8 cellular contexts compared by ENCODE assay signal in the genomic region with DNA sequence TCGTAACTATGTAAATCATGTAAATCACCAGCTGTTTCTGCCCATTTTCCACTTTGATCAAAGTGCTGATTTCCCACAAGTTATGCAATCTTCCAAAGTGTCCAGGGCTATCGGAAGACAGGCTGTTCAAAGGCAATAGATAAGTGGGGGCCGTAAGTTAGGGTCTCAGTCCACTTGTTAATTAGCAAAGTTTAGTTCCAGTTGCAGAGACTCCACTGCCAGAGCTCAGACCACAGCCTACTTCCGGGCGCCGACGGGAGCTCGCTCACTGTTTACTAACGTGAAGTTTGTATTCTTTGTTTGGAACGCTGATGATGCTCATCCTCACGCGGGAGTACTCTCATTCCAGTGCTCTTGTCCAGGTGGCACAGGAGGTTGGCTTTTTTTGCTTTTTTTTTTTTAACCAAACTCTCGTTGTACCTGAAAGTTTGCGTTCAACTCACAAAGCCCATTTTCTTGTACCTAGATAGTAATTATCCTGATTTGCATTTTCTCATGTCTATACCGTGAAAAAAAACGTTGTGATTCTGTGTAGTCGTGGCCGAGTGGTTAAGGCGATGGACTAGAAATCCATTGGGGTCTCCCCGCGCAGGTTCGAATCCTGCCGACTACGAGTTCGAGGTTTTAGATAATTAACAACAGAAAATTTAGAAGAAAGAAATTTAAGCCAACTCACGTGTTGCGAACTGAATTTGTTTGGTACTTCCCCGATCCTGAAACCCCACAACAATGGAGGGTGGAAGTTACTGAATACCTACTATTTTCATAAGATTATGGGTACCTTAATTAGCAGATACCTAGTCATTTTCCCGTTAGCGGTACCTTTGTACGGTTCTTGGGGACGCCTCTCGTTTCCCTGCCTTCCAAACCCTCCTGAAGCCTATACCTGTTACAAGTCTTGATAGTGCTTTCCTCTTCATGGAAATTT. TPM values are rescaled to one million over a fixed set of nuclear protein-coding genes. Genes with fewer than 3 reads are reported as not detected.
DNase-seq lines count a peak whose midpoint lies in the region; ATAC-seq, FAIRE-seq and TF ChIP-seq lines count a peak whose summit lies in the region.

No MANE protein-coding gene starts in this region.

- POLR2A ChIA-PET in A549 (lab: Yijun Ruan, JAX): no interaction called here

- peak overlapping the region; percentile 93 for H3K27ac Mint-ChIP-seq in stimulated activated naive CD8-positive, alpha-beta T cell treated with anti-CD3 and anti-CD28 coated beads, Interleukin-15, Interleukin-2, amounts not matched to agents 100 ng/mL and 50 ng/mL, for 24 hours

- peak overlapping the region; percentile 32 to 79 for H3K27ac ChIP-seq in A549
- H3K27ac ChIP-seq in muscle layer of duodenum (ENCODE audit: low read length): no peak overlapping the region

- no peak for TF ChIP-seq POLR2A in A549 (IDR thresholded peaks at IDR 0.05; ENCODE audit: low read length)

- H3K9me3 ChIP-seq in A549 (no peaks in the 10 kb centered on the region), muscle layer of duodenum (ENCODE audit: control insufficient read depth in 1 of 2, low read length in 2 of 2) (no peaks in the 10 kb centered on the region)

- no peak for TF ChIP-seq EP300 in A549 (IDR thresholded peaks at IDR 0.05)

- peak; percentile 69 to 74 for ATAC-seq in A549
- peak; percentile 63 for ATAC-seq in GM18511 (IDR thresholded peaks at IDR 0.05; ENCODE audit: unreplicated experiment)
- ATAC-seq in HG03442 (IDR thresholded peaks at IDR 0.05; ENCODE audit: unreplicated experiment): peak; percentile 46

- H3K36me3 Mint-ChIP-seq in stimulated activated naive CD8-positive, alpha-beta T cell treated with anti-CD3 and anti-CD28 coated beads, Interleukin-15, Interleukin-2, amounts not matched to agents 100 ng/mL and 50 ng/mL, for 24 hours (ENCODE audit: low read depth): no peaks in the 10 kb centered on the region

- CTCF ChIA-PET in A549 (lab: Yijun Ruan, JAX): no interaction called here

- no peak for TF ChIP-seq CTCF in A549 (IDR thresholded peaks at IDR 0.05)
- no peak for TF ChIP-seq CTCF in epithelial cell of esophagus (IDR thresholded peaks at IDR 0.05; ENCODE audit: insufficient read depth, low read depth, low read length, missing control alignments)

- H3K9me3 Mint-ChIP-seq in stimulated activated naive CD8-positive, alpha-beta T cell treated with anti-CD3 and anti-CD28 coated beads, Interleukin-15, Interleukin-2, amounts not matched to agents 100 ng/mL and 50 ng/mL, for 24 hours: no peaks in the 10 kb centered on the region

- no peak for TF ChIP-seq RAD21 in A549 (conservative IDR thresholded peaks at IDR 0.05 in 1 of 2, IDR thresholded peaks at IDR 0.05 in 1 of 2)

- peak overlapping the region; percentile 92 for H3K4me3 Mint-ChIP-seq in stimulated activated naive CD8-positive, alpha-beta T cell treated with anti-CD3 and anti-CD28 coated beads, Interleukin-15, Interleukin-2, amounts not matched to agents 100 ng/mL and 50 ng/mL, for 24 hours

- peaks cover 41% of the 10 kb centered on the region for H3K27me3 Mint-ChIP-seq in stimulated activated naive CD8-positive, alpha-beta T cell treated with anti-CD3 and anti-CD28 coated beads, Interleukin-15, Interleukin-2, amounts not matched to agents 100 ng/mL and 50 ng/mL, for 24 hours

- H3K27me3 ChIP-seq in muscle layer of duodenum (ENCODE audit: low read depth, low read length): peaks cover 6% of the 10 kb centered on the region

- H3K4me1 Mint-ChIP-seq in stimulated activated naive CD8-positive, alpha-beta T cell treated with anti-CD3 and anti-CD28 coated beads, Interleukin-15, Interleukin-2, amounts not matched to agents 100 ng/mL and 50 ng/mL, for 24 hours (ENCODE audit: low read depth): peaks cover 25% of the 10 kb centered on the region

- FAIRE-seq in A549 (lab: Jason Lieb, UNC): no peak

- H3K4me2 ChIP-seq in A549: peak overlapping the region; percentile 85

- DNase-seq in A549 (ENCODE audit: low read depth in 1 of 2, low spot score in 1 of 2): peak in 1 of 2 experiments; percentile 83
- peak; percentile 71 for DNase-seq in NOMO-1 treated with DMSO at 0.1 percent for 48 hours (lab: John Stamatoyannopoulos, UW; ENCODE audit: unreplicated experiment)
- peak in 2 of 3 experiments; percentile 59 for DNase-seq in activated CD8-positive, alpha-beta memory T cell treated with anti-CD3 and anti-CD28 coated beads for 48 hours (ENCODE audit: low read depth in 2 of 3, low spot score in 2 of 3)
- DNase-seq in epithelial cell of esophagus (ENCODE audit: low read depth): peak; percentile 70

- 1% methylated on average over 33 of the region's 33 CpGs for WGBS in A549 (ENCODE audit: missing lambda C conversion rate)

- H3K36me3 ChIP-seq in muscle layer of duodenum (ENCODE audit: control insufficient read depth in 1 of 2, insufficient read depth in 2 of 2, low read length in 2 of 2): no peaks in the 10 kb centered on the region

- H3K4me3 ChIP-seq in A549 (peak overlapping the region; percentile 60), epithelial cell of esophagus (ENCODE audit: low read length) (peak overlapping the region; percentile 52), muscle layer of duodenum (ENCODE audit: low read depth in 1 of 2, low read length in 2 of 2) (peak overlapping the region; percentile 55 to 61)

- H3K4me1 ChIP-seq in A549 (peaks cover 26% of the 10 kb centered on the region; the same call in 2 of the 3 replicates), muscle layer of duodenum (ENCODE audit: control insufficient read depth in 1 of 2, insufficient read depth in 2 of 2, low read length in 2 of 2) (no peaks in the 10 kb centered on the region)

TF ChIP-seq in A549, 52 proteins besides CTCF, POLR2A, EP300 and RAD21 (continues in another document):
- TF ChIP-seq, protein P1, sequence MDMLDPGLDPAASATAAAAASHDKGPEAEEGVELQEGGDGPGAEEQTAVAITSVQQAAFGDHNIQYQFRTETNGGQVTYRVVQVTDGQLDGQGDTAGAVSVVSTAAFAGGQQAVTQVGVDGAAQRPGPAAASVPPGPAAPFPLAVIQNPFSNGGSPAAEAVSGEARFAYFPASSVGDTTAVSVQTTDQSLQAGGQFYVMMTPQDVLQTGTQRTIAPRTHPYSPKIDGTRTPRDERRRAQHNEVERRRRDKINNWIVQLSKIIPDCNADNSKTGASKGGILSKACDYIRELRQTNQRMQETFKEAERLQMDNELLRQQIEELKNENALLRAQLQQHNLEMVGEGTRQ (IDR thresholded peaks at IDR 0.05): no peak
- no peak for TF ChIP-seq NPAS2 (CRISPR knock-in tag; IDR thresholded peaks at IDR 0.05; ENCODE audit: borderline replicate concordance)
- no peak for TF ChIP-seq FOSL2 (IDR thresholded peaks at IDR 0.05)
- no peak for TF ChIP-seq FOSL2 (CRISPR knock-in tag; IDR thresholded peaks at IDR 0.05)
- TF ChIP-seq PHF8 (IDR thresholded peaks at IDR 0.05; ENCODE audit: borderline replicate concordance, low read depth): no peak
- TF ChIP-seq, protein P2, sequence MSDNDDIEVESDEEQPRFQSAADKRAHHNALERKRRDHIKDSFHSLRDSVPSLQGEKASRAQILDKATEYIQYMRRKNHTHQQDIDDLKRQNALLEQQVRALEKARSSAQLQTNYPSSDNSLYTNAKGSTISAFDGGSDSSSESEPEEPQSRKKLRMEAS (IDR thresholded peaks at IDR 0.05): 0 out of 2 replicates have a peak, but pooled peaks have one; percentile 7
- no peak for TF ChIP-seq ZSCAN20 (CRISPR knock-in tag; IDR thresholded peaks at IDR 0.05)
- TF ChIP-seq, protein P3, sequence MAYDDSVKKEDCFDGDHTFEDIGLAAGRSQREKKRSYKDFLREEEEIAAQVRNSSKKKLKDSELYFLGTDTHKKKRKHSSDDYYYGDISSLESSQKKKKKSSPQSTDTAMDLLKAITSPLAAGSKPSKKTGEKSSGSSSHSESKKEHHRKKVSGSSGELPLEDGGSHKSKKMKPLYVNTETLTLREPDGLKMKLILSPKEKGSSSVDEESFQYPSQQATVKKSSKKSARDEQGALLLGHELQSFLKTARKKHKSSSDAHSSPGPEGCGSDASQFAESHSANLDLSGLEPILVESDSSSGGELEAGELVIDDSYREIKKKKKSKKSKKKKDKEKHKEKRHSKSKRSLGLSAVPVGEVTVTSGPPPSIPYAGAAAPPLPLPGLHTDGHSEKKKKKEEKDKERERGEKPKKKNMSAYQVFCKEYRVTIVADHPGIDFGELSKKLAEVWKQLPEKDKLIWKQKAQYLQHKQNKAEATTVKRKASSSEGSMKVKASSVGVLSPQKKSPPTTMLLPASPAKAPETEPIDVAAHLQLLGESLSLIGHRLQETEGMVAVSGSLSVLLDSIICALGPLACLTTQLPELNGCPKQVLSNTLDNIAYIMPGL (CRISPR knock-in tag; IDR thresholded peaks at IDR 0.05; ENCODE audit: borderline replicate concordance): peak; percentile 28; the same call in 1 of the 2 replicates
- no peak for TF ChIP-seq HOXA7 (CRISPR knock-in tag; IDR thresholded peaks at IDR 0.05)
- no peak for TF ChIP-seq ZFP36 (IDR thresholded peaks at IDR 0.05; ENCODE audit: borderline replicate concordance, partially characterized antibody)
- peak; percentile 59; the same call in 1 of the 2 replicates for TF ChIP-seq KDM1A (IDR thresholded peaks at IDR 0.05; ENCODE audit: low read depth)

RNA-seq across cellular contexts. Expression of a gene that starts 29.9 kb away (rescaled TPM):
- polyA plus RNA-seq in A549 (2011; rRNA removed) (4.1 and 4.9 TPM in 2 replicates), A549 (2017; fragmentation: RNase III; extraction: RNeasy Plus Mini Kit Qiagen cat#74134 plus additional on column Dnase treatment) (2.4 to 2.5 TPM (median 2.5 TPM) in 3 replicates)
- polyA plus RNA-seq in A549 (2012; cell fraction: cytosol; rRNA removed): 0.62 and 0.63 TPM in 2 replicates
- polyA plus RNA-seq in A549 (2012; cell fraction: nucleus; rRNA removed): 0.36 and 0.48 TPM in 2 replicates
- 2.7 and 3.2 TPM in 2 replicates for polyA minus RNA-seq in A549 (2011; rRNA and poly(A)+ RNA removed)
